In the genomic region with DNA sequence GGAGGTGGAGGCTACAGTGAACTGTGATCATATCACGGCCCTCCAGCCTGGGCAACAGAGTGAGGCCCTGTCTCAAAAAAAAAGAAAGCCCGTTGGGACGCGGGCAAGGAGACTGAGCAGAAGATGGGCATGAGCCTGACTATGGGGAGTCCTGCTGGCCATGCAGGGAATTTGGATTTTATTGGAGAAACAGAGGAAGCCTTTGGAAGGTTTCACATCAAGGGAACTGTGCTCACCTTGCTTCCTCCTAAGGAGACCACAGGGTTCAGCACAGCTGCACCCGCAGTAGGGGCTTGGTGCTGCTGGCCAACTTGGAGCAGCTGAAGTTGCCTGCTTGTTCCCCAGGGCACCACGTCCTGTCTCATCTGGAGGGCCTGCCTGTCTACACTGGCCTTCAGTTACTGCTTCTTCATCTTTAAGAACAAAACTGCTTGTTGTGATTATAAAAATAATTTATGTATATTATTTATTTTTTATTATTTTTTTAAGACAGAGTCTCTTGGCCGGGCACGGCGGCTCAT, we compare ENCODE assay signal across 8 cellular contexts. TPM values are rescaled to one million over a fixed set of nuclear protein-coding genes. Genes with fewer than 3 reads are reported as not detected.
DNase-seq lines count a peak whose midpoint lies in the region; ATAC-seq, FAIRE-seq and TF ChIP-seq lines count a peak whose summit lies in the region.

No MANE protein-coding gene starts in this region.

- H3K4me1 Mint-ChIP-seq in Caco-2 (ENCODE audit: low read depth, unreplicated experiment), result peaks cover 5% of the 10 kb centered on the region

- H3K9me3 ChIP-seq in Caco-2, result no peaks in the 10 kb centered on the region
- no peaks in the 10 kb centered on the region for H3K9me3 ChIP-seq in pancreas

- H3K4me1 ChIP-seq in Caco-2 (no peaks in the 10 kb centered on the region; the same call in none of the 2 replicates), pancreas (peaks cover 0 to 15% (median 6%) of the 10 kb centered on the region in 3 donors)

- no peaks in the 10 kb centered on the region for H3K27me3 ChIP-seq in Caco-2 (replicated peaks; ENCODE audit: control insufficient read depth, insufficient read depth, low read length)
- no peaks in the 10 kb centered on the region for H3K27me3 ChIP-seq in pancreas

- H3K36me3 Mint-ChIP-seq in Caco-2 (ENCODE audit: insufficient read depth, unreplicated experiment), result peaks cover 7% of the 10 kb centered on the region

- CTCF ChIA-PET in Caco-2 (lab: Charles Lee), result interaction anchor here (1.2 kb wide), 2 partner anchors 71 to 91 kb away, joined by 3 to 4 read pairs; partner anchors contain the start of gene TTYH3

- no peak for FAIRE-seq in pancreas (lab: Jason Lieb, UNC)
- FAIRE-seq in frontal cortex (lab: Jason Lieb, UNC), result no peak

- H3K27ac Mint-ChIP-seq in Caco-2 (ENCODE audit: unreplicated experiment), result peak overlapping the region; percentile 82

- peak overlapping the region; percentile 74 for H3K4me3 Mint-ChIP-seq in Caco-2 (ENCODE audit: unreplicated experiment)

- POLR2A ChIA-PET in Caco-2 (lab: Charles Lee), result no interaction called here

- no TSS peak for BruUV-seq in Caco-2 (replicated peaks; lab: Mats Ljungman, UMichigan)

- ATAC-seq in pancreas, result no peak

- H3K27ac ChIP-seq in pancreas (no peak overlapping the region), substantia nigra (ENCODE audit: low read depth, low read length, poor library complexity, severe bottlenecking) (no peak overlapping the region)

- H3K27me3 Mint-ChIP-seq in Caco-2 (ENCODE audit: insufficient read depth, unreplicated experiment), result no peaks in the 10 kb centered on the region

- DNase-seq in Caco-2, result no peak
- DNase-seq in LoVo (ENCODE audit: low spot score), result peak; percentile 32
- DNase-seq in choroid plexus epithelial cell (ENCODE audit: low read depth), result no peak
- DNase-seq in pancreas, result no peak
- DNase-seq in mesenteric fat pad (ENCODE audit: low spot score), result no peak
- no peak for DNase-seq in frontal cortex (ENCODE audit: low spot score in 2 of 2)
- no peak for DNase-seq in stimulated activated CD4-positive, alpha-beta T cell treated with anti-CD3 and anti-CD28 coated beads, Interleukin-2, amount 100 ng/mL, for 48 hours
- no peak for DNase-seq in substantia nigra (lab: John Stamatoyannopoulos, UW)

- intact Hi-C loops in Caco-2 (cut with micrococcal nuclease; ENCODE audit: unreplicated experiment), result no loop called here
- intact Hi-C loops in pancreas (cut with DNase I), result no loop called here

- TF ChIP-seq CTCF in Caco-2 (IDR thresholded peaks at IDR 0.05; ENCODE audit: insufficient read depth in 1 of 2, low read depth in 1 of 2, low read length in 1 of 2, severe bottlenecking in 1 of 2, unreplicated experiment in 1 of 2), result peak in 1 of 2 experiments; percentile 24
- TF ChIP-seq CTCF in choroid plexus epithelial cell (conservative IDR thresholded peaks at IDR 0.05; ENCODE audit: low read depth, low read length), result peak; percentile 36
- no peak for TF ChIP-seq CTCF in pancreas (IDR thresholded peaks at IDR 0.05)

- H3K4me3 ChIP-seq in Caco-2 (ENCODE audit: low read depth, low read length) (peak overlapping the region; percentile 89; the same call in 1 of the 2 replicates), choroid plexus epithelial cell (ENCODE audit: low read depth, low read length) (peak overlapping the region; percentile 81), pancreas (peak overlapping the region in 3 of 4 donors; percentile 79 to 100 (median 97))

- H3K9me3 Mint-ChIP-seq in Caco-2 (ENCODE audit: unreplicated experiment), result no peaks in the 10 kb centered on the region

- no peaks in the 10 kb centered on the region; the same call in none of the 2 replicates for H3K36me3 ChIP-seq in Caco-2 (ENCODE audit: control insufficient read depth, insufficient read depth, low read length)
- H3K36me3 ChIP-seq in pancreas, result no peaks in the 10 kb centered on the region

- WGBS in pancreas, 2 donors, result 58 to 72% methylated on average over 9 of the region's 9 CpGs

RNA-seq across cellular contexts. Expression of gene IQCE, which starts 1.5 kb away (rescaled TPM):
- total RNA-seq in Caco-2 (2022) (13.4 and 18.7 TPM in 2 replicates), pancreas (10 to 100 TPM in 4 of 6 donors, 1 to 10 TPM in 2; 8.8 to 14.1 (median 12.1) TPM), mesenteric fat pad (14.4 TPM), frontal cortex (17.9 TPM)
- polyA plus RNA-seq in pancreas, result 10 to 100 TPM in 1 of 2 donors, 1 to 10 TPM in 1; 8.8 to 10.9 TPM

RNA-seq across cellular contexts. Expression of gene BRAT1, which starts 4.9 kb away (rescaled TPM):
- total RNA-seq in Caco-2 (2022), result 33.2 and 33.5 TPM in 2 replicates
- total RNA-seq in pancreas, result 10 to 100 TPM; 11.8 to 18.1 (median 13.6) TPM
- polyA plus RNA-seq in pancreas, result 10 to 100 TPM; 44.7 to 54.4 TPM
- 29.8 TPM for total RNA-seq in mesenteric fat pad
- total RNA-seq in frontal cortex, result 16.7 TPM

RNA-seq across cellular contexts. Expression of gene LFNG, which starts 40.7 kb away (rescaled TPM):
- total RNA-seq in Caco-2 (2022) (4.5 and 5.1 TPM in 2 replicates), pancreas (10 to 100 TPM; 28.2 to 66.8 (median 41.5) TPM), mesenteric fat pad (43.8 TPM), frontal cortex (9.4 TPM)
- 10 to 100 TPM; 37.2 to 42.1 TPM for polyA plus RNA-seq in pancreas
